Comparison of ENCODE assay signal across 31 cellular contexts in genomic region chr5:88407341-88407740, GRCh38.
"Had no signal": no experiment of that assay in that cellular context is flagged by ENCODE, and none has a peak within 500 bp of the region (broad histone marks: within the 10 kb centered on the region; RNA-seq: fewer than 3 reads in every experiment).

No MANE protein-coding gene starts in this region.

- H3K36me3 Mint-ChIP-seq: activated CD8-positive, alpha-beta memory T cell treated with anti-CD3 and anti-CD28 coated beads, Interleukin-2, amount 10 ng/mL, durations not matched to agents 7 days and 5 days; activated naive CD4-positive, alpha-beta T cell treated with anti-CD3 and anti-CD28 coated beads, Interleukin-2, amount 10 ng/mL, durations not matched to agents 7 days and 5 days; activated naive CD4-positive, alpha-beta T cell treated with anti-CD3 and anti-CD28 coated beads, Interleukin-2, amount 50 U/mL, for 24 hours; activated naive CD8-positive, alpha-beta T cell; activated naive CD8-positive, alpha-beta T cell treated with anti-CD3 and anti-CD28 coated beads, Interleukin-2, amount 10 ng/mL, durations not matched to agents 7 days and 5 days had no signal

- H3K4me1 Mint-ChIP-seq: activated CD4-positive, alpha-beta memory T cell treated with anti-CD3 and anti-CD28 coated beads, Interleukin-2, amount 10 ng/mL, durations not matched to agents 7 days and 5 days; activated CD4-positive, alpha-beta T cell treated with anti-CD3 and anti-CD28 coated beads for 36 hours; activated CD4-positive, alpha-beta T cell treated with anti-CD3 and anti-CD28 coated beads, Interleukin-2, amount 10 ng/mL, durations not matched to agents 7 days and 5 days; activated CD8-positive, alpha-beta memory T cell treated with anti-CD3 and anti-CD28 coated beads, Interleukin-2, amount 10 ng/mL, durations not matched to agents 7 days and 5 days; activated naive CD4-positive, alpha-beta T cell treated with anti-CD3 and anti-CD28 coated beads, Interleukin-2, amount 10 ng/mL, durations not matched to agents 7 days and 5 days; activated naive CD4-positive, alpha-beta T cell treated with anti-CD3 and anti-CD28 coated beads, Interleukin-2, amount 50 U/mL, for 24 hours; activated naive CD8-positive, alpha-beta T cell treated with anti-CD3 and anti-CD28 coated beads, Interleukin-2, amount 10 ng/mL, durations not matched to agents 7 days and 5 days; activated naive CD8-positive, alpha-beta T cell treated with anti-CD3 and anti-CD28 coated beads, Interleukin-2, amount 50 U/mL, for 24 hours had no signal

- ATAC-seq: activated CD4-positive, alpha-beta T cell treated with anti-CD3 and anti-CD28 coated beads for 36 hours; activated CD4-positive, CD25-positive, alpha-beta regulatory T cell treated with anti-CD3 and anti-CD28 coated beads, Interleukin-2, amount 50 U/mL, for 24 hours; activated CD8-positive, alpha-beta memory T cell treated with anti-CD3 and anti-CD28 coated beads, Interleukin-2, amount 10 ng/mL, durations not matched to agents 7 days and 5 days; activated CD8-positive, alpha-beta T cell treated with anti-CD3 and anti-CD28 coated beads, Interleukin-2, amount 10 ng/mL, durations not matched to agents 7 days and 5 days; activated naive CD8-positive, alpha-beta T cell treated with anti-CD3 and anti-CD28 coated beads, Interleukin-2, amount 50 U/mL, for 24 hours had no signal

- H3K9me3 Mint-ChIP-seq: activated CD4-positive, alpha-beta memory T cell treated with anti-CD3 and anti-CD28 coated beads, Interleukin-2, amount 10 ng/mL, durations not matched to agents 7 days and 5 days; activated CD4-positive, alpha-beta T cell treated with anti-CD3 and anti-CD28 coated beads, Interleukin-2, amount 10 ng/mL, durations not matched to agents 7 days and 5 days; activated naive CD4-positive, alpha-beta T cell treated with anti-CD3 and anti-CD28 coated beads, Interleukin-2, amount 10 ng/mL, durations not matched to agents 7 days and 5 days; activated naive CD4-positive, alpha-beta T cell treated with anti-CD3 and anti-CD28 coated beads, Interleukin-2, amount 50 U/mL, for 24 hours; activated naive CD8-positive, alpha-beta T cell treated with anti-CD3 and anti-CD28 coated beads, Interleukin-2, amount 10 ng/mL, durations not matched to agents 7 days and 5 days; activated naive CD8-positive, alpha-beta T cell treated with anti-CD3 and anti-CD28 coated beads, Interleukin-2, amount 50 U/mL, for 24 hours; activated T-cell treated with anti-CD3 and anti-CD28 coated beads, Interleukin-2, amount 50 U/mL, for 24 hours; activated T-helper 2 cell treated with anti-CD3 and anti-CD28 coated beads, Interferon-gamma antibody, Interleukin-2, Interleukin-4, amounts not matched to agents 10 μg/mL and 5 μg/mL and 100 μg/mL, durations not matched to agents 14 hours and 24 hours and 36 hours; T-helper 1 cell treated with Interleukin-12 subunit alpha and Interleukin-12 subunit beta and Interleukin-4 antibody, amounts not matched to agents 30 μg/mL and 1 μg/mL, for 36 hours; T-helper 2 cell treated with Interferon-gamma antibody and Interleukin-4, amounts not matched to agents 5 μg/mL and 100 μg/mL, for 36 hours had no signal

- DNase-seq: activated CD4-positive, alpha-beta memory T cell treated with anti-CD3 and anti-CD28 coated beads, Interleukin-2, amount 10 ng/mL, durations not matched to agents 7 days and 5 days; activated CD4-positive, alpha-beta T cell treated with anti-CD3 and anti-CD28 coated beads for 1 hour; activated CD4-positive, alpha-beta T cell treated with anti-CD3 and anti-CD28 coated beads for 36 hours; activated CD4-positive, alpha-beta T cell treated with anti-CD3 and anti-CD28 coated beads for 48 hours; activated CD4-positive, alpha-beta T cell treated with anti-CD3 and anti-CD28 coated beads, Interleukin-2, amount 10 ng/mL, durations not matched to agents 7 days and 5 days; activated CD4-positive, alpha-beta T cell treated with anti-CD3 and anti-CD28 coated beads, Interleukin-2, amount 50 U/mL, for 48 hours; activated CD4-positive, CD25-positive, alpha-beta regulatory T cell; activated CD8-positive, alpha-beta memory T cell treated with anti-CD3 and anti-CD28 coated beads for 24 hours; activated CD8-positive, alpha-beta memory T cell treated with anti-CD3 and anti-CD28 coated beads, Interleukin-2, amount 10 ng/mL, durations not matched to agents 7 days and 5 days; activated CD8-positive, alpha-beta memory T cell treated with anti-CD3 and anti-CD28 coated beads, Interleukin-2, amount 50 U/mL, for 48 hours; activated CD8-positive, alpha-beta T cell treated with anti-CD3 and anti-CD28 coated beads, Interleukin-2, amount 10 ng/mL, durations not matched to agents 7 days and 5 days; activated effector memory CD4-positive, alpha-beta T cell treated with Interleukin-2 at 50 U/mL for 16 hours; activated gamma-delta T cell; activated naive CD4-positive, alpha-beta T cell treated with anti-CD3 and anti-CD28 coated beads, Interleukin-2, amount 10 ng/mL, durations not matched to agents 7 days and 5 days; activated naive CD4-positive, alpha-beta T cell treated with Interleukin-2 at 50 U/mL for 16 hours; activated naive CD8-positive, alpha-beta T cell treated with anti-CD3 and anti-CD28 coated beads, Interleukin-2, amount 10 ng/mL, durations not matched to agents 7 days and 5 days; activated naive CD8-positive, alpha-beta T cell treated with anti-CD3 and anti-CD28 coated beads, Interleukin-2, amount 50 U/mL, for 24 hours; activated T-cell treated with anti-CD3 and anti-CD28 coated beads, Interleukin-2, amount 50 U/mL, for 24 hours; activated T-cell treated with anti-CD3 and anti-CD28 coated beads, Interleukin-2, amount 50 U/mL, for 48 hours; amygdala; anterior cingulate cortex; brain microvascular endothelial cell; central memory CD4-positive, alpha-beta T cell; T-helper 2 cell; T-helper 9 cell had no signal

- H3K27me3 Mint-ChIP-seq: activated CD4-positive, alpha-beta memory T cell treated with anti-CD3 and anti-CD28 coated beads, Interleukin-2, amount 10 ng/mL, durations not matched to agents 7 days and 5 days; activated CD4-positive, alpha-beta T cell treated with anti-CD3 and anti-CD28 coated beads, Interleukin-2, amount 10 ng/mL, durations not matched to agents 7 days and 5 days; activated naive CD4-positive, alpha-beta T cell treated with anti-CD3 and anti-CD28 coated beads, Interleukin-2, amount 10 ng/mL, durations not matched to agents 7 days and 5 days; activated T-cell treated with anti-CD3 and anti-CD28 coated beads, Interleukin-2, amount 50 U/mL, for 24 hours had no signal

- H3K4me3 Mint-ChIP-seq: activated CD4-positive, alpha-beta memory T cell treated with anti-CD3 and anti-CD28 coated beads, Interleukin-2, amount 10 ng/mL, durations not matched to agents 7 days and 5 days; activated CD4-positive, alpha-beta T cell treated with anti-CD3 and anti-CD28 coated beads for 36 hours; activated CD4-positive, alpha-beta T cell treated with anti-CD3 and anti-CD28 coated beads, Interleukin-2, amount 10 ng/mL, durations not matched to agents 7 days and 5 days; activated CD8-positive, alpha-beta memory T cell treated with anti-CD3 and anti-CD28 coated beads, Interleukin-2, amount 10 ng/mL, durations not matched to agents 7 days and 5 days; activated CD8-positive, alpha-beta T cell treated with anti-CD3 and anti-CD28 coated beads, Interleukin-2, amount 10 ng/mL, durations not matched to agents 7 days and 5 days; activated naive CD4-positive, alpha-beta T cell treated with anti-CD3 and anti-CD28 coated beads, Interleukin-2, amount 10 ng/mL, durations not matched to agents 7 days and 5 days; activated naive CD4-positive, alpha-beta T cell treated with anti-CD3 and anti-CD28 coated beads, Interleukin-2, amount 50 U/mL, for 24 hours; activated naive CD8-positive, alpha-beta T cell; activated naive CD8-positive, alpha-beta T cell treated with anti-CD3 and anti-CD28 coated beads, Interleukin-2, amount 10 ng/mL, durations not matched to agents 7 days and 5 days; activated naive CD8-positive, alpha-beta T cell treated with anti-CD3 and anti-CD28 coated beads, Interleukin-2, amount 50 U/mL, for 24 hours; activated T-cell treated with anti-CD3 and anti-CD28 coated beads, Interleukin-2, amount 50 U/mL, for 24 hours; T-helper 1 cell treated with Interleukin-12 subunit alpha and Interleukin-12 subunit beta and Interleukin-4 antibody, amounts not matched to agents 30 μg/mL and 1 μg/mL, for 36 hours; T-helper 2 cell treated with Interferon-gamma antibody and Interleukin-4, amounts not matched to agents 5 μg/mL and 100 μg/mL, for 36 hours had no signal

- H3K27ac Mint-ChIP-seq: activated CD4-positive, alpha-beta memory T cell treated with anti-CD3 and anti-CD28 coated beads, Interleukin-2, amount 10 ng/mL, durations not matched to agents 7 days and 5 days; activated CD4-positive, alpha-beta T cell treated with anti-CD3 and anti-CD28 coated beads for 36 hours; activated CD4-positive, alpha-beta T cell treated with anti-CD3 and anti-CD28 coated beads, Interleukin-2, amount 10 ng/mL, durations not matched to agents 7 days and 5 days; activated CD8-positive, alpha-beta memory T cell treated with anti-CD3 and anti-CD28 coated beads, Interleukin-2, amount 10 ng/mL, durations not matched to agents 7 days and 5 days; activated CD8-positive, alpha-beta T cell treated with anti-CD3 and anti-CD28 coated beads, Interleukin-2, amount 10 ng/mL, durations not matched to agents 7 days and 5 days; activated naive CD4-positive, alpha-beta T cell treated with anti-CD3 and anti-CD28 coated beads, Interleukin-2, amount 10 ng/mL, durations not matched to agents 7 days and 5 days; activated naive CD4-positive, alpha-beta T cell treated with anti-CD3 and anti-CD28 coated beads, Interleukin-2, amount 50 U/mL, for 24 hours; activated naive CD8-positive, alpha-beta T cell; activated naive CD8-positive, alpha-beta T cell treated with anti-CD3 and anti-CD28 coated beads, Interleukin-2, amount 10 ng/mL, durations not matched to agents 7 days and 5 days; activated naive CD8-positive, alpha-beta T cell treated with anti-CD3 and anti-CD28 coated beads, Interleukin-2, amount 50 U/mL, for 24 hours; activated T-cell treated with anti-CD3 and anti-CD28 coated beads, Interleukin-2, amount 50 U/mL, for 24 hours; activated T-helper 2 cell treated with anti-CD3 and anti-CD28 coated beads, Interferon-gamma antibody, Interleukin-2, Interleukin-4, amounts not matched to agents 10 μg/mL and 5 μg/mL and 100 μg/mL, durations not matched to agents 14 hours and 24 hours and 36 hours; T-helper 1 cell treated with Interleukin-12 subunit alpha and Interleukin-12 subunit beta and Interleukin-4 antibody, amounts not matched to agents 30 μg/mL and 1 μg/mL, for 36 hours; T-helper 2 cell treated with Interferon-gamma antibody and Interleukin-4, amounts not matched to agents 5 μg/mL and 100 μg/mL, for 36 hours had no signal
